In the genomic region with DNA sequence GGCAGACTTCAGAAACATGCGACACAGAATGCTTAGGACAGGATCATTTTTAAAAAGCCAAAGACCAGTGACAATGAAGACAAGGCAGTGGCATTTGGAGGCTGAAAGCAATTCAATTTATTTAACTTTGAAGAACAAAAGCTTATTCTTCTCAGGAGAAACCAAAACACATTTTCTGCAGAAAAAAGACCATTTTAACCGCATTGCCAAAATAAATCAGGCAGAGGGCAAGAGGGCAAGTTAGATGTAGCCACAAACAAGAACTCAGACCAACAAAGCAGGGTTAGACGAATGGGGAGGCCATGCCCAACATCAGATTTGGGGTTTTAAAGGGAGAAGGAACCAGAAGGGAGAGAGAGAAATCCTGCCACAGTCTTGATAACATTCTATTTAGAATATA, we compare ENCODE assay signal across 24 cellular contexts.
"Had no signal": no experiment of that assay in that cellular context is flagged by ENCODE, and none has a peak within 500 bp of the region (broad histone marks: within the 10 kb centered on the region; RNA-seq: fewer than 3 reads in every experiment).

No MANE protein-coding gene starts in this region.

- H3K4me1 Mint-ChIP-seq: endodermal cell; naive thymus-derived CD8-positive, alpha-beta T cell had no signal

- H3K4me1 ChIP-seq: pancreas had no signal

- H3K36me3 ChIP-seq: pancreas, WERI-Rb-1 had no signal

- H3K4me3 Mint-ChIP-seq: activated T-helper 1 cell treated with anti-CD3 and anti-CD28 coated beads, Interleukin-12 subunit alpha, Interleukin-12 subunit beta, Interleukin-2, Interleukin-4 antibody, amounts not matched to agents 30 ng/mL and 10 ng/mL and 1 ng/mL, durations not matched to agents 14 hours and 24 hours and 36 hours; brain; endodermal cell; immature natural killer cell; naive thymus-derived CD8-positive, alpha-beta T cell had no signal

- H3K27ac ChIP-seq: gastroesophageal sphincter, heart right ventricle, pancreas, tibial artery, WERI-Rb-1 had no signal

- H3K27me3 ChIP-seq: gastroesophageal sphincter, heart right ventricle, pancreas, tibial artery had no signal

- H3K4me3 ChIP-seq: gastroesophageal sphincter, heart right ventricle, pancreas, tibial artery had no signal

- FAIRE-seq: pancreas, urothelium cell line had no signal

- H3K9me3 ChIP-seq: gastroesophageal sphincter, heart right ventricle, pancreas, tibial artery had no signal

- H3K9me3 Mint-ChIP-seq: activated naive CD4-positive, alpha-beta T cell treated with anti-CD3 and anti-CD28 coated beads, Interleukin-2, amount 50 U/mL, for 72 hours; activated T-helper 1 cell treated with anti-CD3 and anti-CD28 coated beads, Interleukin-12 subunit alpha, Interleukin-12 subunit beta, Interleukin-2, Interleukin-4 antibody, amounts not matched to agents 30 ng/mL and 10 ng/mL and 1 ng/mL, durations not matched to agents 14 hours and 24 hours and 36 hours; endodermal cell; immature natural killer cell; naive thymus-derived CD8-positive, alpha-beta T cell had no signal

- H3K27ac Mint-ChIP-seq: activated naive CD4-positive, alpha-beta T cell treated with anti-CD3 and anti-CD28 coated beads, Interleukin-2, amount 50 U/mL, for 72 hours; activated T-helper 1 cell treated with anti-CD3 and anti-CD28 coated beads, Interleukin-12 subunit alpha, Interleukin-12 subunit beta, Interleukin-2, Interleukin-4 antibody, amounts not matched to agents 30 ng/mL and 10 ng/mL and 1 ng/mL, durations not matched to agents 14 hours and 24 hours and 36 hours; brain; endodermal cell had no signal

- H3K27me3 Mint-ChIP-seq: naive thymus-derived CD8-positive, alpha-beta T cell had no signal

- DNase-seq: activated CD4-positive, alpha-beta T cell treated with anti-CD3 and anti-CD28 coated beads, Interleukin-2, amount 50 U/mL, for 4 hours; activated gamma-delta T cell treated with Interleukin-2 at 50 U/mL for 16 hours; amniotic stem cell; caudate nucleus; endodermal cell; erythroblast; heart right ventricle; immature natural killer cell; kidney glomerular epithelial cell; left ventricle myocardium superior; mesenchymal stem cell; naive thymus-derived CD8-positive, alpha-beta T cell; pancreas; stimulated activated CD4-positive, alpha-beta T cell treated with anti-CD3 and anti-CD28 coated beads, Interleukin-12 subunit alpha, Interleukin-12 subunit beta, amount 100 ng/mL, for 4 hours; stimulated activated CD4-positive, alpha-beta T cell treated with anti-CD3 and anti-CD28 coated beads, Interleukin-1b, Interleukin-23, amount 100 ng/mL, for 48 hours; stimulated activated naive CD4-positive, alpha-beta T cell treated with Interleukin-2 at 50 U/mL for 16 hours; T-helper 2 cell; tibial artery; WERI-Rb-1 had no signal

- ATAC-seq: activated naive CD4-positive, alpha-beta T cell treated with anti-CD3 and anti-CD28 coated beads, Interleukin-2, amount 50 U/mL, for 72 hours; gastroesophageal sphincter; heart right ventricle; left ventricle myocardium superior; naive thymus-derived CD8-positive, alpha-beta T cell; pancreas had no signal
